11 cellular contexts compared by ENCODE assay signal in the genomic region with DNA sequence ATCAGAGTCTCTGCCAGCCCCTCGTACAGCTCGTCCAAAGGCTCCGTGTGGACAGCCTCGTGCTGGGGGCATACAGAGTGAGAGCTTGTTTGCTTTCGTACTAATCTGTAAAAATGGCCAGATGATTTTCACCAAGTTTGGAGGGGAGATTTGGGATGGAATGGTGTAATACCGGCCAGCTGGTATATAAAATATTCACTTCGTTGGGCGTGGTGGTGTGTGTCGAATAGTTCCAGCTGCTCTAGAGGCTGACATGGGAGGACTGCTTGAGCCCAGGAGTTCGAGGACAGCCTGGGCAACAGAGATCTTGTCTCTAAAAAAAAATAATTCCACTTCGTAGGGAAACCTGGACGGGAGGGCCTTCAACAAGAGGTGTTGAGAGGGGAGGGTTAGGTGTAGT. TPM values are rescaled to one million over a fixed set of nuclear protein-coding genes. Genes with fewer than 3 reads are reported as not detected.
"Had no signal": no experiment of that assay in that cellular context is flagged by ENCODE, and none has a peak within 500 bp of the region (broad histone marks: within the 10 kb centered on the region; RNA-seq: fewer than 3 reads in every experiment).

No MANE protein-coding gene starts in this region.

RNA-seq across cellular contexts. Expression of a gene that starts 9.6 kb away (rescaled TPM):
- total RNA-seq: left lobe of liver; left ventricle myocardium superior; naive thymus-derived CD8-positive, alpha-beta T cell; omental fat pad; progenitor cell of endocrine pancreas; pulmonary artery endothelial cell; right atrium auricular region; smooth muscle cell; temporal lobe; urinary bladder; vagina had no signal
- polyA plus RNA-seq: smooth muscle cell had no signal
